Comparison of ENCODE assay signal across 9 cellular contexts in genomic region chr7:30727061-30727945, GRCh38. TPM values are rescaled to one million over a fixed set of nuclear protein-coding genes. Genes with fewer than 3 reads are reported as not detected.
A peak's percentile ranks its signal among the peaks of the same experiment; 100 is the strongest.
DNase-seq lines count a peak whose midpoint lies in the region; ATAC-seq and TF ChIP-seq lines count a peak whose summit lies in the region.
"Had no signal": no experiment of that assay in that cellular context is flagged by ENCODE, and none has a peak within 500 bp of the region (broad histone marks: within the 10 kb centered on the region; RNA-seq: fewer than 3 reads in every experiment).

No MANE protein-coding gene starts in this region.

- BruUV-seq in mammary epithelial cell (replicated peaks; lab: Mats Ljungman, UMichigan): no TSS peak

- DNase-seq in SIG-M5 treated with dmso at 0.1 percent for 504 hours (lab: John Stamatoyannopoulos, UW; ENCODE audit: unreplicated experiment) (peak; percentile 61), SIG-M5 (lab: John Stamatoyannopoulos, UW) (no peak), SKM-1 (lab: John Stamatoyannopoulos, UW; ENCODE audit: unreplicated experiment) (peak; percentile 13), NCI-H1694 treated with DMSO at 0.1 percent for 48 hours (lab: John Stamatoyannopoulos, UW) (no peak), mammary epithelial cell (no peak)
- DNase-seq in stimulated activated naive CD8-positive, alpha-beta T cell treated with anti-CD3 and anti-CD28 coated beads, Interleukin-15, Interleukin-2, amounts not matched to agents 100 U/mL and 50 U/mL, for 24 hours: peak; percentile 34

- H3K36me3 ChIP-seq in mammary epithelial cell (ENCODE audit: insufficient read depth, low read length): no peaks in the 10 kb centered on the region

- no peak overlapping the region for H3K4me3 ChIP-seq in mammary epithelial cell (replicated peaks in 1 of 3; ENCODE audit: insufficient read depth in 1 of 3, low read depth in 2 of 3, low read length in 3 of 3)

- dilution Hi-C loops in mammary epithelial cell (cut with HindIII; ENCODE audit: low sequenced_read_pairs): no loop called here

- peaks cover 3% of the 10 kb centered on the region for H3K27me3 ChIP-seq in mammary epithelial cell (ENCODE audit: insufficient read depth, low read length)

- no peaks in the 10 kb centered on the region for H3K4me1 ChIP-seq in mammary epithelial cell (ENCODE audit: insufficient read depth, low read length)

- H4K20me1 ChIP-seq in mammary epithelial cell (ENCODE audit: insufficient read depth, low read length): no peaks in the 10 kb centered on the region

- TF ChIP-seq CTCF in brain (conservative IDR thresholded peaks at IDR 0.05): no peak
- no peak for TF ChIP-seq CTCF in mammary epithelial cell (conservative IDR thresholded peaks at IDR 0.05 in 1 of 2, IDR thresholded peaks at IDR 0.05 in 1 of 2; ENCODE audit: extremely low read depth in 1 of 2, insufficient read depth in 1 of 2, low read depth in 1 of 2, low read length in 2 of 2)

- peak; percentile 84 for ATAC-seq in stimulated activated naive CD8-positive, alpha-beta T cell treated with anti-CD3 and anti-CD28 coated beads, Interleukin-15, Interleukin-2, amounts not matched to agents 100 U/mL and 50 U/mL, for 24 hours
- no peak for ATAC-seq in HG03342 (IDR thresholded peaks at IDR 0.05; ENCODE audit: unreplicated experiment)

- no peak overlapping the region for H3K4me3 Mint-ChIP-seq in brain

- H3K9me3 Mint-ChIP-seq in brain: peaks cover 0 to 3% (median 0%) of the 10 kb centered on the region in 5 experiments

- H3K27ac ChIP-seq in mammary epithelial cell (ENCODE audit: insufficient read depth, low read depth, low read length): no peak overlapping the region

- H3K9me3 ChIP-seq in mammary epithelial cell (replicated peaks; ENCODE audit: insufficient read depth, low read length): no peaks in the 10 kb centered on the region

- H3K79me2 ChIP-seq in mammary epithelial cell (ENCODE audit: insufficient read depth, low read length): no peaks in the 10 kb centered on the region

- H2AFZ ChIP-seq in mammary epithelial cell (ENCODE audit: low read depth, low read length): no peak overlapping the region

- no peak overlapping the region for H3K4me2 ChIP-seq in mammary epithelial cell (ENCODE audit: insufficient read depth, low read depth, low read length)

- H3K9ac ChIP-seq in mammary epithelial cell (ENCODE audit: insufficient read depth, low read length): no peak overlapping the region

- H3K4me1 Mint-ChIP-seq in brain: peaks cover 27% of the 10 kb centered on the region

- WGBS in mammary epithelial cell (ENCODE audit: low coverage, missing lambda C conversion rate): 75% methylated on average over 8 of the region's 8 CpGs

- H3K36me3 Mint-ChIP-seq in brain: no peaks in the 10 kb centered on the region

- peak overlapping the region in 3 of 5 experiments; percentile 18 to 44 (median 19) for H3K27ac Mint-ChIP-seq in brain

- in situ Hi-C loops in mammary epithelial cell (cut with MboI; ENCODE audit: low sequenced_read_pairs in 2 of 2): no loop called here

- intact Hi-C loops in mammary epithelial cell (cut with micrococcal nuclease): no loop called here

- CTCF ChIA-PET in mammary epithelial cell (lab: Charles Lee; ENCODE audit: low non-redundant PET): no interaction called here

- peaks cover 16% of the 10 kb centered on the region for H3K27me3 Mint-ChIP-seq in brain

RNA-seq across cellular contexts. Expression of gene INMT, which starts 24.6 kb away (rescaled TPM):
- polyA plus RNA-seq in brain (ENCODE audit: insufficient read depth, low read depth, low replicate concordance): 1.2 TPM
- not detected for total RNA-seq in mammary epithelial cell
- polyA plus RNA-seq in mammary epithelial cell: not detected
- not detected for polyA minus RNA-seq in mammary epithelial cell

RNA-seq across cellular contexts. Expression of gene MINDY4, which starts 43.9 kb away (rescaled TPM):
- polyA plus RNA-seq in brain (ENCODE audit: insufficient read depth, low read depth, low replicate concordance) (5.1 TPM), mammary epithelial cell (1.9 TPM)
- 1 to 10 TPM; 3.6 to 6.8 TPM for total RNA-seq in mammary epithelial cell
- 1.3 TPM for polyA minus RNA-seq in mammary epithelial cell

RNA-seq across cellular contexts. Expression of gene CRHR2, which starts 45.0 kb away (rescaled TPM):
- polyA plus RNA-seq in brain (ENCODE audit: insufficient read depth, low read depth, low replicate concordance): 0.49 TPM
- total RNA-seq in mammary epithelial cell: not detected
- polyA plus RNA-seq in mammary epithelial cell: not detected
- polyA minus RNA-seq in mammary epithelial cell: not detected
- total RNA-seq: T-helper 1 cell treated with Interleukin-12 subunit alpha and Interleukin-12 subunit beta and Interleukin-4 antibody, amounts not matched to agents 30 ng/mL and 1 ng/mL, for 36 hours had no signal

Comparison
In these comparisons a context has a peak if more than half of its experiments do, and no peak if none do; other contexts are left out.
1. DNase-seq: peak in SIG-M5 treated with dmso at 0.1 percent for 504 hours (single experiment), SKM-1 (single experiment) and stimulated activated naive CD8-positive, alpha-beta T cell treated with anti-CD3 and anti-CD28 coated beads, Interleukin-15, Interleukin-2, amounts not matched to agents 100 U/mL and 50 U/mL, for 24 hours (single experiment); none in SIG-M5 (single experiment), NCI-H1694 treated with DMSO at 0.1 percent for 48 hours (single experiment) and mammary epithelial cell (single experiment).